23 cellular contexts compared by ENCODE assay signal in the genomic region with DNA sequence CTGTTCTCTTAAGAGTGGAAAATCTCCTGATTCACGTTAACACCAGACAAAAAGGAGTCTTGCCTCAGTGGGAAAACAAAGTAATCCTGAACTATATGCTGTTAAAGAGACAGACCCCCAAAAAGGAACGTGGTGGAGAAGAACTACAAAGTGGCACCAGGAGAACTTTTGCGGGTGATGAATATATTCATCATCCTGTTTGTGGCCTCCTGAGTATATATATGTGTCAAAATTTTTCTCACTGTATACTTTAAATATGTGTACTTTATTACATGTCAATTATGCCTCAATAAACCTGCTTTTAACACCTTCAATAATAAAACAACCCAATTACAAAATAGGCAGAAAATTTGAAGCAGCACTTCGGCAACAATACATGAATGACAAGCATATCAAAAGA.
"Had no signal": no experiment of that assay in that cellular context is flagged by ENCODE, and none has a peak within 500 bp of the region (broad histone marks: within the 10 kb centered on the region; RNA-seq: fewer than 3 reads in every experiment).

No MANE protein-coding gene starts in this region.

- ATAC-seq: activated CD4-positive, alpha-beta T cell treated with anti-CD3 and anti-CD28 coated beads for 36 hours; activated T-helper 17 cell treated with anti-CD3 and anti-CD28 coated beads, Interleukin-2, amount 50 U/mL, for 72 hours; K562; SK-N-SH treated with all-trans-retinoic acid at 6 μM for 48 hours had no signal

- H3K27me3 Mint-ChIP-seq: activated CD4-positive, alpha-beta memory T cell treated with anti-CD3 and anti-CD28 coated beads, Interleukin-2, amount 10 ng/mL, durations not matched to agents 7 days and 5 days; activated CD4-positive, alpha-beta T cell treated with anti-CD3 and anti-CD28 coated beads for 36 hours; activated naive CD8-positive, alpha-beta T cell treated with anti-CD3 and anti-CD28 coated beads for 36 hours; activated T-helper 17 cell treated with anti-CD3 and anti-CD28 coated beads, Interleukin-2, amount 50 U/mL, for 72 hours had no signal

- H3K4me3 Mint-ChIP-seq: activated CD4-positive, alpha-beta memory T cell treated with anti-CD3 and anti-CD28 coated beads, Interleukin-2, amount 10 ng/mL, durations not matched to agents 7 days and 5 days; activated CD4-positive, alpha-beta T cell treated with anti-CD3 and anti-CD28 coated beads for 36 hours; activated naive CD4-positive, alpha-beta T cell treated with anti-CD3 and anti-CD28 coated beads for 36 hours; activated naive CD8-positive, alpha-beta T cell treated with anti-CD3 and anti-CD28 coated beads for 36 hours; activated T-helper 17 cell treated with anti-CD3 and anti-CD28 coated beads, Interleukin-2, amount 50 U/mL, for 72 hours; T-helper 1 cell treated with Interleukin-12 subunit alpha and Interleukin-12 subunit beta and Interleukin-4 antibody, amounts not matched to agents 30 μg/mL and 1 μg/mL, for 36 hours had no signal

- H3K27ac Mint-ChIP-seq: activated CD4-positive, alpha-beta memory T cell treated with anti-CD3 and anti-CD28 coated beads, Interleukin-2, amount 10 ng/mL, durations not matched to agents 7 days and 5 days; activated CD4-positive, alpha-beta T cell treated with anti-CD3 and anti-CD28 coated beads for 36 hours; activated naive CD4-positive, alpha-beta T cell treated with anti-CD3 and anti-CD28 coated beads for 36 hours; activated naive CD8-positive, alpha-beta T cell treated with anti-CD3 and anti-CD28 coated beads for 36 hours; activated T-helper 17 cell treated with anti-CD3 and anti-CD28 coated beads, Interleukin-2, amount 50 U/mL, for 72 hours; T-helper 1 cell treated with Interleukin-12 subunit alpha and Interleukin-12 subunit beta and Interleukin-4 antibody, amounts not matched to agents 30 μg/mL and 1 μg/mL, for 36 hours had no signal

- DNase-seq: activated CD4-positive, alpha-beta memory T cell treated with anti-CD3 and anti-CD28 coated beads, Interleukin-2, amount 10 ng/mL, durations not matched to agents 7 days and 5 days; activated CD4-positive, alpha-beta T cell treated with anti-CD3 and anti-CD28 coated beads for 36 hours; activated CD4-positive, alpha-beta T cell treated with anti-CD3 and anti-CD28 coated beads, Interleukin-2, amount 50 U/mL, for 1 hour; activated gamma-delta T cell; activated naive CD4-positive, alpha-beta T cell treated with anti-CD3 and anti-CD28 coated beads for 36 hours; activated naive CD8-positive, alpha-beta T cell treated with anti-CD3 and anti-CD28 coated beads for 36 hours; activated T-cell treated with anti-CD3 and anti-CD28 coated beads for 4 hours; activated T-cell treated with anti-CD3 and anti-CD28 coated beads, Interleukin-2, amount 50 U/mL, for 48 hours; Karpas-422; MM.1S; NCI-H1105; NCI-H1436; NCI-H1694 treated with DMSO at 0.1 percent for 48 hours; NCI-H2029 treated with DMSO at 0.1 percent for 48 hours; NCI-H345; NCI-H510A; Peyer's patch; Right ventricle myocardium superior; SW 1271 had no signal
